Comparison of ENCODE assay signal across 21 cellular contexts in genomic region chr6:50821431-50822077, GRCh38. TPM values are rescaled to one million over a fixed set of nuclear protein-coding genes. Genes with fewer than 3 reads are reported as not detected.
DNase-seq lines count a peak whose midpoint lies in the region; ATAC-seq, FAIRE-seq and TF ChIP-seq lines count a peak whose summit lies in the region.
"Had no signal": no experiment of that assay in that cellular context is flagged by ENCODE, and none has a peak within 500 bp of the region (broad histone marks: within the 10 kb centered on the region; RNA-seq: fewer than 3 reads in every experiment).

No MANE protein-coding gene starts in this region.

- no peak overlapping the region for H3K27ac Mint-ChIP-seq in WTC11
- H3K27ac Mint-ChIP-seq: activated naive CD4-positive, alpha-beta T cell treated with anti-CD3 and anti-CD28 coated beads, Interleukin-2, amount 50 U/mL, for 24 hours; activated T-cell treated with anti-CD3 and anti-CD28 coated beads, Interleukin-2, amount 50 U/mL, for 24 hours had no signal

- peak; percentile 9 for DNase-seq in NCI-H2107 treated with DMSO at 0.1 percent for 48 hours (lab: John Stamatoyannopoulos, UW; ENCODE audit: unreplicated experiment)
- no peak for DNase-seq in NCI-H2107 (lab: John Stamatoyannopoulos, UW)
- DNase-seq in WTC11 (ENCODE audit: low spot score) = no peak
- no peak for DNase-seq in kidney
- no peak for DNase-seq in smooth muscle cell (lab: John Stamatoyannopoulos, UW; ENCODE audit: unreplicated experiment)
- DNase-seq in SIG-M5 treated with dmso at 0.1 percent for 504 hours (lab: John Stamatoyannopoulos, UW; ENCODE audit: unreplicated experiment) = no peak
- no peak for DNase-seq in stimulated activated CD4-positive, alpha-beta T cell treated with anti-CD3 and anti-CD28 coated beads, Interleukin-4, amount 100 ng/mL, for 4 hours
- no peak for DNase-seq in activated CD4-positive, alpha-beta T cell treated with anti-CD3 and anti-CD28 coated beads for 1 hour
- DNase-seq: activated CD4-positive, alpha-beta T cell treated with anti-CD3 and anti-CD28 coated beads, Interleukin-2, amount 50 U/mL, for 4 hours; activated T-cell treated with anti-CD3 and anti-CD28 coated beads, Interleukin-2, amount 50 U/mL, for 24 hours; CD4-positive, CD25-positive, alpha-beta regulatory T cell; hippocampal formation; KG1; left ventricle myocardium superior; posterior cingulate gyrus; stimulated activated CD4-positive, alpha-beta T cell treated with anti-CD3 and anti-CD28 coated beads, Interleukin-12 subunit alpha, Interleukin-12 subunit beta, amount 100 ng/mL, for 4 hours; stimulated activated naive CD4-positive, alpha-beta T cell treated with Interleukin-2 at 50 U/mL for 16 hours had no signal

- no peaks in the 10 kb centered on the region for H4K20me1 ChIP-seq in smooth muscle cell (ENCODE audit: low read depth)

- H3K79me2 ChIP-seq in smooth muscle cell (ENCODE audit: low read depth) = no peaks in the 10 kb centered on the region

- 3% methylated on average over 19 of the region's 20 CpGs for WGBS in smooth muscle cell (ENCODE audit: low lambda C conversion rate)

- CTCF ChIA-PET in WTC11 (lab: Charles Lee) = no interaction called here

- no peak for ATAC-seq in WTC11
- ATAC-seq: left ventricle myocardium superior had no signal

- peak overlapping the region; percentile 83 to 89 for H3K27ac ChIP-seq in kidney (ENCODE audit: low read depth in 2 of 2, low read length in 2 of 2)
- H3K27ac ChIP-seq in smooth muscle cell (ENCODE audit: low read depth) = no peak overlapping the region
- H3K27ac ChIP-seq: SJSA1 had no signal

- FAIRE-seq in kidney (lab: Jason Lieb, UNC) = no peak
- FAIRE-seq: A204.1 had no signal

- H3K36me3 ChIP-seq in kidney (ENCODE audit: control insufficient read depth in 1 of 2, insufficient read depth in 2 of 2, low read length in 2 of 2) (no peaks in the 10 kb centered on the region), smooth muscle cell (ENCODE audit: low read depth) (no peaks in the 10 kb centered on the region)
- H3K36me3 ChIP-seq: SJSA1 had no signal

- peak overlapping the region; percentile 20 for H3K4me3 Mint-ChIP-seq in WTC11
- H3K4me3 Mint-ChIP-seq: activated naive CD4-positive, alpha-beta T cell treated with anti-CD3 and anti-CD28 coated beads, Interleukin-2, amount 50 U/mL, for 24 hours; activated T-cell treated with anti-CD3 and anti-CD28 coated beads, Interleukin-2, amount 50 U/mL, for 24 hours; CD4-positive, CD25-positive, alpha-beta regulatory T cell had no signal

- peak overlapping the region in 1 of 2 donors; percentile 79 for H3K9ac ChIP-seq in kidney (ENCODE audit: low read length in 2 of 2)
- no peak overlapping the region for H3K9ac ChIP-seq in smooth muscle cell (ENCODE audit: low read depth)

- H3K9me3 ChIP-seq in kidney (ENCODE audit: control insufficient read depth in 1 of 2, low read length in 2 of 2) (no peaks in the 10 kb centered on the region), smooth muscle cell (replicated peaks; ENCODE audit: low read depth) (no peaks in the 10 kb centered on the region)
- H3K9me3 ChIP-seq: SJSA1 had no signal

- intact Hi-C loops in kidney (cut with DNase I) = no loop called here

- no peaks in the 10 kb centered on the region for H3K9me3 Mint-ChIP-seq in WTC11
- H3K9me3 Mint-ChIP-seq: activated naive CD4-positive, alpha-beta T cell treated with anti-CD3 and anti-CD28 coated beads, Interleukin-2, amount 50 U/mL, for 24 hours; activated T-cell treated with anti-CD3 and anti-CD28 coated beads, Interleukin-2, amount 50 U/mL, for 24 hours had no signal

- H2AFZ ChIP-seq in smooth muscle cell (ENCODE audit: low read depth) = no peak overlapping the region

- POLR2A ChIA-PET in WTC11 (lab: Charles Lee) = no interaction called here

- peaks cover 100% of the 10 kb centered on the region for H3K27me3 ChIP-seq in smooth muscle cell (ENCODE audit: low read depth)

- H3K4me1 Mint-ChIP-seq in WTC11 = peaks cover 84% of the 10 kb centered on the region

- H3K4me2 ChIP-seq in smooth muscle cell = peak overlapping the region; percentile 24

- TF ChIP-seq CTCF in WTC11 (IDR thresholded peaks at IDR 0.05) (no peak), kidney (IDR thresholded peaks at IDR 0.05; ENCODE audit: borderline replicate concordance, extremely low read depth, insufficient read depth) (no peak), smooth muscle cell (IDR thresholded peaks at IDR 0.05; ENCODE audit: borderline replicate concordance, insufficient read depth, poor library complexity, severe bottlenecking) (no peak)

- H3K27me3 Mint-ChIP-seq in WTC11 (ENCODE audit: low read depth) = peaks cover 100% of the 10 kb centered on the region

- H3K36me3 Mint-ChIP-seq in WTC11 = no peaks in the 10 kb centered on the region
- H3K36me3 Mint-ChIP-seq: activated naive CD4-positive, alpha-beta T cell treated with anti-CD3 and anti-CD28 coated beads, Interleukin-2, amount 50 U/mL, for 24 hours; CD4-positive, CD25-positive, alpha-beta regulatory T cell had no signal

- H3K4me1 ChIP-seq in kidney (ENCODE audit: control insufficient read depth in 1 of 2, insufficient read depth in 1 of 2, low read depth in 1 of 2, low read length in 2 of 2) (peaks cover 0 to 3% of the 10 kb centered on the region in 2 donors), smooth muscle cell (ENCODE audit: low read depth) (peaks cover 4% of the 10 kb centered on the region)

- no peaks in the 10 kb centered on the region for H3F3A ChIP-seq in smooth muscle cell (ENCODE audit: low read depth)

- H3K4me3 ChIP-seq in kidney (ENCODE audit: low read length in 2 of 2) (peak overlapping the region; percentile 66 to 69), smooth muscle cell (peak overlapping the region; percentile 21)
- H3K4me3 ChIP-seq: SJSA1 had no signal

TF ChIP-seq in WTC11, 78 proteins besides CTCF, POLR2A, EP300 and RAD21:
- TF ChIP-seq NR2C2 (CRISPR knock-in tag; IDR thresholded peaks at IDR 0.05) = no peak
- TF ChIP-seq USF1 (CRISPR knock-in tag; IDR thresholded peaks at IDR 0.05) = no peak
- no peak for TF ChIP-seq AFF4 (CRISPR knock-in tag; IDR thresholded peaks at IDR 0.05; ENCODE audit: borderline replicate concordance)

RNA-seq across cellular contexts. Expression of gene TFAP2B, which starts 2.9 kb away (rescaled TPM):
- total RNA-seq in WTC11 (2021) (not detected in 3 replicates), kidney (25.3 TPM), smooth muscle cell (not detected in 2 replicates)
- polyA plus RNA-seq in kidney (ENCODE audit: insufficient read depth, low read depth, low replicate concordance) (11.6 TPM), smooth muscle cell (not detected in 2 replicates)
- total RNA-seq: CD4-positive, CD25-positive, alpha-beta regulatory T cell; fibroblast of lung; left ventricle myocardium superior; SJSA1 had no signal
- polyA plus RNA-seq: CD4-positive, CD25-positive, alpha-beta regulatory T cell; fibroblast of lung had no signal

Comparison
In these comparisons a context has a peak if more than half of its experiments do, and no peak if none do; other contexts are left out.
1. RNA of gene TFAP2B, which starts 2.9 kb away (total RNA-seq): 25.3 TPM in kidney (single experiment); not detected in WTC11 and not detected in smooth muscle cell; every median in the first group is over 10 times any median in the second.